ENCODE assay signal across 8 cellular contexts in the genomic region with DNA sequence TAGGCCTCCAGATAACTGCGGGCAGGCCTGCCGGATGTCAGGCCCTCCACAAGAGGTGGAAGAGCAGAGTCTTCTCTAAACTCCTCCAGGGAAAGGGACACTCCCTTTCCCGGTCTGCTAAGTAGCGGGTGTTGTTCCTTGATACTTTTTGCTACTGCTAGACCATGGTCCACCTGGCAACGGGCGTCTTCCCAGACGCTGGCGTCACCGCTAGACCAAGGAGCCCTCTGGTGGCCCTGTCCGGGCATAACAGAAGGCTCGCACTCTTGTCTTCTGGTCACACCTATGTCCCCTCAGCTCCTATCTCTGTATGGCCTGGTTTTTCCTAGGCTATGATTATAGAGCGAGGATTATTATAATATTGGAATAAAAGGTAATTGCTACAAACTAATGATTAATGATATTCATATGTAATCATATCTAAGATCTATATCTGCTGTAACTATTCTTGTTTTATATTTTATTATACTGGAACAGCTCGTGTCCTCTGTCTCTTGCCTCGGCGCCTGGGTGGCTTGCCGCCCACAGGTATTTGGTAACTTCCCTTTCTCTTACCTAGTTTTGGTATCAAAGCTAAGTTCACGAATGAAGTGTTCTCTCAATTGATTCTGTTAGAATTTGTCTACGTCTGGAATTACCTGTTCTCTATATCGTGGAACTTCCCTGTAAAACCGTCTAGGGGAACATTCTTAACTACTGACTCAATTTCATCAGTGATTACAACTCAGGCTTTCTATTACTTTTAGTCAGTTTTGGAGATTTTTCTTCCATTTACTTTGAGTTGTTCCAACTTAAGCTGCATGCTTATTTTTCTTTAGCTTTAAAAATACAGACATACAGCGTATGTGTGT. TPM values are rescaled to one million over a fixed set of nuclear protein-coding genes. Genes with fewer than 3 reads are reported as not detected.
DNase-seq lines count a peak whose midpoint lies in the region; TF ChIP-seq lines count a peak whose summit lies in the region.
"Not testable (repeated sequence)": the region's sequence is repeated elsewhere in the genome, so short reads cannot be mapped to it uniquely, and the experiment has no call there.

No MANE protein-coding gene starts in this region.

- TF ChIP-seq POLR2A in uterus (IDR thresholded peaks at IDR 0.05) = not testable (repeated sequence)

- 58% methylated on average over 21 of the region's 21 CpGs for WGBS in hepatocyte (ENCODE audit: low lambda C conversion rate, missing lambda C conversion rate)

- not testable (repeated sequence) for H3K27me3 Mint-ChIP-seq in osteocyte (ENCODE audit: unreplicated experiment)

- not testable (repeated sequence) for H4K20me1 ChIP-seq in OCI-LY7 (ENCODE audit: insufficient read depth, low read length); hepatocyte (ENCODE audit: insufficient read depth, poor library complexity, severe bottlenecking)

- TSS peak; percentile 36 for BruUV-seq in OCI-LY7 (replicated peaks; lab: Mats Ljungman, UMichigan)

- not testable (repeated sequence) for H2AFZ ChIP-seq in OCI-LY7 (ENCODE audit: low read length); hepatocyte

- H3K4me3 Mint-ChIP-seq in osteocyte (ENCODE audit: unreplicated experiment) = not testable (repeated sequence)

- not testable (repeated sequence) for H3K4me3 ChIP-seq in OCI-LY7 (ENCODE audit: low read depth, low read length, poor library complexity, severe bottlenecking); colonic mucosa; hepatocyte; uterus

- CTCF ChIA-PET in OCI-LY7 (lab: Charles Lee; ENCODE audit: unreplicated experiment) = not testable (repeated sequence)

- not testable (repeated sequence) for H3K9me2 ChIP-seq in OCI-LY7 (ENCODE audit: insufficient read depth, low read length); hepatocyte (replicated peaks; ENCODE audit: insufficient read depth)

- not testable (repeated sequence) for H3K9ac ChIP-seq in colonic mucosa (ENCODE audit: low read depth in 2 of 2, low read length in 2 of 2)

- H3K27ac ChIP-seq in OCI-LY7 (ENCODE audit: low read depth, low read length, poor library complexity, severe bottlenecking); colonic mucosa; hepatocyte; uterus: not testable (repeated sequence)

- not testable (repeated sequence) for H3K9me3 ChIP-seq in OCI-LY7 (ENCODE audit: low read length); colonic mucosa; hepatocyte (ENCODE audit: low read depth); uterus

- not testable (repeated sequence) for H3K4me1 Mint-ChIP-seq in osteocyte (ENCODE audit: unreplicated experiment)

- H3K36me3 ChIP-seq in OCI-LY7 (ENCODE audit: insufficient read depth, low read length) (peaks cover 55% of the 10 kb centered on the region), colonic mucosa (peaks cover 29% of the 10 kb centered on the region)
- H3K36me3 ChIP-seq in hepatocyte (replicated peaks; ENCODE audit: insufficient read depth, low read depth); uterus: not testable (repeated sequence)

- H3K27me3 ChIP-seq in colonic mucosa, hepatocyte, uterus: not testable (repeated sequence)

- POLR2A ChIA-PET in OCI-LY7 (lab: Charles Lee) = interaction anchor here (0.7 kb wide), 1 partner anchor 957 kb away, joined by 3 read pairs; no protein-coding TSS in a partner anchor

- DNase-seq in DMS53 (lab: John Stamatoyannopoulos, UW) (peak; percentile 71), HT1080 (ENCODE audit: low read depth) (peak; percentile 44), colonic mucosa (peak; percentile 52), uterus (peak in 1 of 2 donors; percentile 19)
- DNase-seq in OCI-LY7 (ENCODE audit: low spot score); hepatocyte (ENCODE audit: low spot score); osteocyte (ENCODE audit: extremely low spot score, unreplicated experiment): not testable (repeated sequence)
- peak; percentile 59 for DNase-seq in activated CD8-positive, alpha-beta memory T cell treated with anti-CD3 and anti-CD28 coated beads for 24 hours

- H3K27ac Mint-ChIP-seq in osteocyte (ENCODE audit: unreplicated experiment) = not testable (repeated sequence)

- intact Hi-C loops in OCI-LY7 (cut with micrococcal nuclease; ENCODE audit: unreplicated experiment) = loop anchor here (5.0 kb wide), 1 partner anchor 142 kb away; no protein-coding TSS in a partner anchor
- intact Hi-C loops in colonic mucosa (cut with DNase I) = loop anchor here (2.0 to 10.0 kb wide), 2 partner anchors 95 to 143 kb away; no protein-coding TSS in a partner anchor
- intact Hi-C loops in uterus (cut with DNase I; ENCODE audit: low total_unique reads) = not testable (repeated sequence)

- H3K79me2 ChIP-seq in OCI-LY7 (ENCODE audit: insufficient read depth, low read depth, low read length) = not testable (repeated sequence)
- H3K79me2 ChIP-seq in hepatocyte = peaks cover 15% of the 10 kb centered on the region

- not testable (repeated sequence) for H3K4me1 ChIP-seq in OCI-LY7 (ENCODE audit: insufficient read depth, low read length, poor library complexity, severe bottlenecking); hepatocyte (ENCODE audit: insufficient read depth); uterus
- H3K4me1 ChIP-seq in colonic mucosa = peaks cover 10% of the 10 kb centered on the region

- H3K36me3 Mint-ChIP-seq in osteocyte (ENCODE audit: unreplicated experiment) = peaks cover 23% of the 10 kb centered on the region

- H3K9me3 Mint-ChIP-seq in osteocyte (ENCODE audit: unreplicated experiment) = not testable (repeated sequence)

- TF ChIP-seq CTCF in OCI-LY7 (conservative IDR thresholded peaks at IDR 0.05; ENCODE audit: low read length) = peak; percentile 65
- peak; percentile 64 for TF ChIP-seq CTCF in colonic mucosa (IDR thresholded peaks at IDR 0.05)
- peak; percentile 56 for TF ChIP-seq CTCF in hepatocyte (IDR thresholded peaks at IDR 0.05; ENCODE audit: poor library complexity)
- peak; percentile 62 for TF ChIP-seq CTCF in osteocyte (IDR thresholded peaks at IDR 0.05)
- peak; percentile 31 to 55 (median 44) for TF ChIP-seq CTCF in uterus (IDR thresholded peaks at IDR 0.05)

- not testable (repeated sequence) for H3K4me2 ChIP-seq in OCI-LY7 (ENCODE audit: low read length); hepatocyte

RNA-seq across cellular contexts. Expression of a gene that starts 6.5 kb away (rescaled TPM):
- total RNA-seq in HT1080 (2014; rRNA removed; shearing (Covaris generic)) = 25.1 and 36.1 TPM in 2 replicates
- polyA plus RNA-seq in HT1080 (2015; cell fraction: cytosol; rRNA removed) = 42.2 and 45.6 TPM in 2 replicates
- polyA plus RNA-seq in HT1080 (2015; cell fraction: nucleus; rRNA removed) = 55.4 and 58.0 TPM in 2 replicates
- total RNA-seq in OCI-LY7 (2014; rRNA removed; shearing (Covaris generic)) = 19.2 and 33.9 TPM in 2 replicates
- total RNA-seq in OCI-LY7 (2022) (21.0 and 27.8 TPM in 2 replicates), colonic mucosa (10 to 100 TPM; 16.0 to 41.2 TPM), hepatocyte (20.2 and 23.4 TPM in 2 replicates), osteocyte (16.0 and 19.8 TPM in 2 replicates), uterus (10 to 100 TPM in 3 of 4 donors, 1 to 10 TPM in 1; 2.9 to 19.3 (median 17.2) TPM)
- polyA plus RNA-seq in hepatocyte = 22.9 and 24.3 TPM in 2 replicates

RNA-seq across cellular contexts. Expression of a gene that starts 18.4 kb away (rescaled TPM):
- 26.4 and 33.4 TPM in 2 replicates for total RNA-seq in HT1080 (2014; rRNA removed; shearing (Covaris generic))
- 21.0 and 23.9 TPM in 2 replicates for polyA plus RNA-seq in HT1080 (2015; cell fraction: cytosol; rRNA removed)
- polyA plus RNA-seq in HT1080 (2015; cell fraction: nucleus; rRNA removed) = 43.9 TPM in 2 replicates
- total RNA-seq in OCI-LY7 (2014; rRNA removed; shearing (Covaris generic)) = 39.6 and 62.1 TPM in 2 replicates
- total RNA-seq in OCI-LY7 (2022) (48.7 and 52.0 TPM in 2 replicates), colonic mucosa (10 to 100 TPM; 16.5 to 21.3 TPM), hepatocyte (15.3 and 18.8 TPM in 2 replicates), osteocyte (23.4 and 27.6 TPM in 2 replicates), uterus (10 to 100 TPM in 3 of 4 donors, 1 to 10 TPM in 1; 10.0 to 41.0 (median 30.9) TPM)
- polyA plus RNA-seq in hepatocyte = 18.7 and 23.4 TPM in 2 replicates

RNA-seq across cellular contexts. Expression of a gene that starts 18.5 kb away (rescaled TPM):
- total RNA-seq in HT1080 (2014; rRNA removed; shearing (Covaris generic)) = 2,307 and 2,771 TPM in 2 replicates
- polyA plus RNA-seq in HT1080 (2015; cell fraction: cytosol; rRNA removed) = 2,953 and 3,201 TPM in 2 replicates
- polyA plus RNA-seq in HT1080 (2015; cell fraction: nucleus; rRNA removed) = 1,192 and 1,283 TPM in 2 replicates
- 2,961 and 2,981 TPM in 2 replicates for total RNA-seq in OCI-LY7 (2014; rRNA removed; shearing (Covaris generic))
- total RNA-seq in OCI-LY7 (2022) = 2,867 and 2,915 TPM in 2 replicates
- 1,000 to 10,000 TPM; 1,628 to 2,136 TPM for total RNA-seq in colonic mucosa
- 2,138 and 2,226 TPM in 2 replicates for total RNA-seq in hepatocyte
- 377 and 404 TPM in 2 replicates for polyA plus RNA-seq in hepatocyte
- total RNA-seq in osteocyte = 1,770 and 1,772 TPM in 2 replicates
- total RNA-seq in uterus = 1,000 to 10,000 TPM; 1,745 to 3,005 (median 2,502) TPM

RNA-seq across cellular contexts. Expression of a gene that starts 26.8 kb away (rescaled TPM):
- 35.3 and 40.9 TPM in 2 replicates for total RNA-seq in HT1080 (2014; rRNA removed; shearing (Covaris generic))
- 27.6 and 38.4 TPM in 2 replicates for polyA plus RNA-seq in HT1080 (2015; cell fraction: cytosol; rRNA removed)
- 21.6 and 31.8 TPM in 2 replicates for polyA plus RNA-seq in HT1080 (2015; cell fraction: nucleus; rRNA removed)
- 22.9 and 34.6 TPM in 2 replicates for total RNA-seq in OCI-LY7 (2014; rRNA removed; shearing (Covaris generic))
- total RNA-seq in OCI-LY7 (2022) (34.2 and 38.9 TPM in 2 replicates), colonic mucosa (10 to 100 TPM; 63.3 to 66.7 TPM), hepatocyte (33.9 and 37.4 TPM in 2 replicates), osteocyte (36.2 and 39.4 TPM in 2 replicates), uterus (10 to 100 TPM; 13.0 to 34.7 (median 24.4) TPM)
- polyA plus RNA-seq in hepatocyte = 76.5 and 83.9 TPM in 2 replicates

RNA-seq across cellular contexts. Expression of a gene that starts 26.8 kb away (rescaled TPM):
- total RNA-seq in HT1080 (2014; rRNA removed; shearing (Covaris generic)) = 92.7 and 110 TPM in 2 replicates
- polyA plus RNA-seq in HT1080 (2015; cell fraction: cytosol; rRNA removed) = 39.5 and 47.1 TPM in 2 replicates
- 15.9 and 18.4 TPM in 2 replicates for polyA plus RNA-seq in HT1080 (2015; cell fraction: nucleus; rRNA removed)
- total RNA-seq in OCI-LY7 (2014; rRNA removed; shearing (Covaris generic)) = 19.0 and 32.5 TPM in 2 replicates
- total RNA-seq in OCI-LY7 (2022) = 13.2 and 19.7 TPM in 2 replicates
- 10 to 100 TPM in 1 of 2 donors, 1 to 10 TPM in 1; 9.4 to 18.7 TPM for total RNA-seq in colonic mucosa
- total RNA-seq in hepatocyte = 13.2 and 13.6 TPM in 2 replicates
- 22.9 and 25.5 TPM in 2 replicates for polyA plus RNA-seq in hepatocyte
- 15.4 and 16.3 TPM in 2 replicates for total RNA-seq in osteocyte
- 10 to 100 TPM in 1 of 4 donors, 1 to 10 TPM in 1, under 1 TPM in 1, not detected in 1; 0.51 to 15.3 (median 5.9) TPM for total RNA-seq in uterus
